16 cellular contexts compared by ENCODE assay signal in genomic region chr2:150404147-150404546, GRCh38.
DNase-seq lines count a peak whose midpoint lies in the region; TF ChIP-seq lines count a peak whose summit lies in the region.
"Had no signal": no experiment of that assay in that cellular context is flagged by ENCODE, and none has a peak within 500 bp of the region (broad histone marks: within the 10 kb centered on the region; RNA-seq: fewer than 3 reads in every experiment).

No MANE protein-coding gene starts in this region.

- peaks cover 23% of the 10 kb centered on the region for H3K4me1 Mint-ChIP-seq in HFFc6 (ENCODE audit: low read depth)
- H3K4me1 Mint-ChIP-seq: T-helper 17 cell had no signal

- WGBS in thyroid gland, 2 donors, result 80 to 89% methylated on average over 3 of the region's 3 CpGs

- H3K9ac ChIP-seq in skeletal muscle satellite cell (ENCODE audit: low read depth, low read length), result no peak overlapping the region

- H3K27me3 Mint-ChIP-seq in HFFc6 (ENCODE audit: insufficient read depth), result no peaks in the 10 kb centered on the region; the same call in 1 of the 2 replicates
- H3K27me3 Mint-ChIP-seq: CD4-positive, CD25-positive, alpha-beta regulatory T cell; T-helper 17 cell had no signal

- H3K36me3 Mint-ChIP-seq in HFFc6 (ENCODE audit: low read depth), result no peaks in the 10 kb centered on the region
- H3K36me3 Mint-ChIP-seq: activated naive CD4-positive, alpha-beta T cell treated with anti-CD3 and anti-CD28 coated beads, Interleukin-2, amount 50 U/mL, for 72 hours; CD4-positive, CD25-positive, alpha-beta regulatory T cell had no signal

- DNase-seq in NCI-H2227 treated with DMSO at 0.1 percent for 48 hours (lab: John Stamatoyannopoulos, UW), result peak; percentile 12
- DNase-seq in NCI-H2227 (lab: John Stamatoyannopoulos, UW; ENCODE audit: unreplicated experiment), result no peak
- DNase-seq in HFFc6, result no peak
- peak; percentile 7 for DNase-seq in RPMI7951 (ENCODE audit: low read depth)
- no peak for DNase-seq in HCEC 1CT
- no peak for DNase-seq in thyroid gland
- no peak for DNase-seq in caudate nucleus (lab: John Stamatoyannopoulos, UW)
- DNase-seq: activated CD4-positive, CD25-positive, alpha-beta regulatory T cell treated with anti-CD3 and anti-CD28 coated beads, Interleukin-2, amount 50 U/mL, for 72 hours; activated T-cell treated with anti-CD3 and anti-CD28 coated beads for 4 hours; NCI-H526; retina; T-helper 17 cell had no signal

- intact Hi-C loops in thyroid gland (cut with DNase I), result no loop called here

- H3K36me3 ChIP-seq in skeletal muscle satellite cell (ENCODE audit: insufficient read depth, low read length), result no peaks in the 10 kb centered on the region
- H3K36me3 ChIP-seq in thyroid gland, result no peaks in the 10 kb centered on the region

- no peak overlapping the region for H3K27ac Mint-ChIP-seq in HFFc6
- H3K27ac Mint-ChIP-seq: activated naive CD4-positive, alpha-beta T cell treated with anti-CD3 and anti-CD28 coated beads, Interleukin-2, amount 50 U/mL, for 72 hours; CD4-positive, CD25-positive, alpha-beta regulatory T cell; T-helper 17 cell had no signal

- no peak overlapping the region for H3K4me3 ChIP-seq in skeletal muscle satellite cell (ENCODE audit: low read length)
- H3K4me3 ChIP-seq in thyroid gland (replicated peaks in 1 of 3), result no peak overlapping the region
- H3K4me3 ChIP-seq: K562 had no signal

- no peak for TF ChIP-seq POLR2A in thyroid gland (IDR thresholded peaks at IDR 0.05)

- H3K27me3 ChIP-seq in skeletal muscle satellite cell (ENCODE audit: control insufficient read depth, insufficient read depth, low read length) (no peaks in the 10 kb centered on the region), thyroid gland (no peaks in the 10 kb centered on the region)

- TF ChIP-seq CTCF in HFFc6 (IDR thresholded peaks at IDR 0.05) (no peak), thyroid gland (IDR thresholded peaks at IDR 0.05) (no peak)

- H3K4me1 ChIP-seq in skeletal muscle satellite cell (ENCODE audit: control insufficient read depth, insufficient read depth, low read length) (peaks cover 5% of the 10 kb centered on the region), thyroid gland (no peaks in the 10 kb centered on the region)

- H3K9me3 Mint-ChIP-seq in HFFc6, result no peaks in the 10 kb centered on the region

- H3K27ac ChIP-seq in thyroid gland, result no peak overlapping the region
- H3K27ac ChIP-seq in caudate nucleus (ENCODE audit: low read depth, low read length), result no peak overlapping the region

- peak overlapping the region; percentile 69 for H3K4me2 ChIP-seq in skeletal muscle satellite cell (ENCODE audit: low read length)

- H3K4me3 Mint-ChIP-seq in HFFc6, result peak overlapping the region; percentile 88; the same call in 1 of the 2 replicates
- H3K4me3 Mint-ChIP-seq: CD4-positive, CD25-positive, alpha-beta regulatory T cell; T-helper 17 cell had no signal

- no peaks in the 10 kb centered on the region for H3K9me3 ChIP-seq in skeletal muscle satellite cell (replicated peaks; ENCODE audit: low read length)
- no peaks in the 10 kb centered on the region for H3K9me3 ChIP-seq in thyroid gland

Comparison
In these comparisons a context has a peak if more than half of its experiments do, and no peak if none do; other contexts are left out.
1. DNase-seq: peak in NCI-H2227 treated with DMSO at 0.1 percent for 48 hours (single experiment) and RPMI7951 (single experiment); none in NCI-H2227 (single experiment), HFFc6 (single experiment), HCEC 1CT (single experiment), thyroid gland (0 of 2) and caudate nucleus (0 of 61).